Comparison of ENCODE assay signal across 8 cellular contexts in genomic region chr10:100481462-100482081, GRCh38. TPM values are rescaled to one million over a fixed set of nuclear protein-coding genes. Genes with fewer than 3 reads are reported as not detected.
DNase-seq lines count a peak whose midpoint lies in the region; ATAC-seq and TF ChIP-seq lines count a peak whose summit lies in the region.

No MANE protein-coding gene starts in this region.

- no peak for TF ChIP-seq CTCF in AG04450 (IDR thresholded peaks at IDR 0.05; ENCODE audit: low read depth, low read length)

- peak; percentile 59 for DNase-seq in AG04450 (ENCODE audit: low read depth, low spot score)
- peak; percentile 35 for DNase-seq in NCI-H2196 treated with DMSO at 0.1 percent for 48 hours (lab: John Stamatoyannopoulos, UW; ENCODE audit: unreplicated experiment)
- DNase-seq in activated CD4-positive, CD25-positive, alpha-beta regulatory T cell (lab: John Stamatoyannopoulos, UW), result peak; percentile 62 to 89 (median 64)
- peak; percentile 92 for DNase-seq in cerebellar cortex (ENCODE audit: low spot score)
- DNase-seq in islet precursor cell, result peak; percentile 87
- peak; percentile 80 for DNase-seq in stimulated activated CD4-positive, alpha-beta T cell treated with anti-CD3 and anti-CD28 coated beads, Interleukin-12 subunit alpha, Interleukin-12 subunit beta, amount 100 ng/mL, for 4 hours

- ATAC-seq in GM18870 (IDR thresholded peaks at IDR 0.05; ENCODE audit: unreplicated experiment) (peak; percentile 96), HG03159 (IDR thresholded peaks at IDR 0.05; ENCODE audit: unreplicated experiment) (peak; percentile 97)

- CTCF ChIA-PET in AG04450 (lab: Charles Lee), result interaction anchor here (0.7 to 5.1 kb wide), 15 partner anchors 9 to 397 kb away, joined by 3 to 52 read pairs (median 7); partner anchors contain the start of gene HIF1AN

- H3K27me3 ChIP-seq in AG04450 (ENCODE audit: control insufficient read depth, insufficient read depth, low read length), result peaks cover 67% of the 10 kb centered on the region

- H3K27ac ChIP-seq in AG04450 (ENCODE audit: low read depth, low read length), result no peak overlapping the region

- H3K4me3 ChIP-seq in AG04450 (ENCODE audit: low read depth, low read length), result peak overlapping the region; percentile 53

- POLR2A ChIA-PET in AG04450 (lab: Yijun Ruan, JAX), result no interaction called here

- no peaks in the 10 kb centered on the region for H3K9me3 ChIP-seq in AG04450 (ENCODE audit: control insufficient read depth, insufficient read depth, low read length)

RNA-seq across cellular contexts. Expression of gene WNT8B, which starts 18.8 kb away (rescaled TPM):
- not detected in 2 replicates for polyA plus RNA-seq in AG04450 (2011; rRNA removed)
- polyA minus RNA-seq in AG04450 (2011; rRNA and poly(A)+ RNA removed), result not detected in 2 replicates

RNA-seq across cellular contexts. Expression of gene SEC31B, which starts 38.1 kb away (rescaled TPM):
- 4.3 and 4.8 TPM in 2 replicates for polyA plus RNA-seq in AG04450 (2011; rRNA removed)
- 4.2 TPM in 2 replicates for polyA minus RNA-seq in AG04450 (2011; rRNA and poly(A)+ RNA removed)

RNA-seq across cellular contexts. Expression of gene NDUFB8, which starts 48.1 kb away (rescaled TPM):
- polyA plus RNA-seq in AG04450 (2011; rRNA removed), result 204 and 211 TPM in 2 replicates
- polyA minus RNA-seq in AG04450 (2011; rRNA and poly(A)+ RNA removed), result 94.8 and 112 TPM in 2 replicates

RNA-seq across cellular contexts. Expression of gene HIF1AN, which starts 54.2 kb away (rescaled TPM):
- polyA plus RNA-seq in AG04450 (2011; rRNA removed), result 29.7 and 31.0 TPM in 2 replicates
- polyA minus RNA-seq in AG04450 (2011; rRNA and poly(A)+ RNA removed), result 23.0 and 28.0 TPM in 2 replicates

Comparison
In these comparisons a context has a peak if more than half of its experiments do, and no peak if none do; other contexts are left out.
1. DNase-seq: peak in every context shown above with its lines; median percentile 92 in cerebellar cortex; 87 in islet precursor cell; 80 in stimulated activated CD4-positive, alpha-beta T cell treated with anti-CD3 and anti-CD28 coated beads, Interleukin-12 subunit alpha, Interleukin-12 subunit beta, amount 100 ng/mL, for 4 hours; 64 in activated CD4-positive, CD25-positive, alpha-beta regulatory T cell; 59 in AG04450; 35 in NCI-H2196 treated with DMSO at 0.1 percent for 48 hours.